In genomic region chr2:118014492-118014824, GRCh38 we compare ENCODE assay signal across 8 cellular contexts. TPM values are rescaled to one million over a fixed set of nuclear protein-coding genes. Genes with fewer than 3 reads are reported as not detected.
DNase-seq lines count a peak whose midpoint lies in the region; ATAC-seq and TF ChIP-seq lines count a peak whose summit lies in the region.

No MANE protein-coding gene starts in this region.

- peaks cover 3% of the 10 kb centered on the region for H3K9me3 Mint-ChIP-seq in endodermal cell

- peaks cover 20% of the 10 kb centered on the region for H3K4me1 Mint-ChIP-seq in endodermal cell

- POLR2A ChIA-PET in Panc1 (lab: Charles Lee): interaction anchor here (0.9 kb wide), 1 partner anchor 50 kb away, joined by 3 read pairs; no protein-coding TSS in a partner anchor

- ATAC-seq in Panc1 (peak; percentile 31; the same call in 1 of the 2 replicates), HG02884 (IDR thresholded peaks at IDR 0.05; ENCODE audit: unreplicated experiment) (no peak)

- H3K9me3 ChIP-seq in Panc1 (ENCODE audit: control insufficient read depth, insufficient read depth, low read depth, low read length): no peaks in the 10 kb centered on the region
- no peaks in the 10 kb centered on the region for H3K9me3 ChIP-seq in endodermal cell (ENCODE audit: control insufficient read depth, low read length)
- H3K9me3 ChIP-seq in neutrophil: no peaks in the 10 kb centered on the region

- intact Hi-C loops in Panc1 (cut with micrococcal nuclease; ENCODE audit: unreplicated experiment): no loop called here

- H3K4me3 ChIP-seq in Panc1 (ENCODE audit: low read depth in 2 of 2, low read length in 2 of 2) (peak overlapping the region; percentile 86 to 97), endodermal cell (ENCODE audit: low read length) (peak overlapping the region; percentile 97), neutrophil (ENCODE audit: low read depth in 1 of 2, low read length in 1 of 2) (peak overlapping the region; percentile 63 to 97)

- H3K36me3 ChIP-seq in Panc1 (ENCODE audit: control insufficient read depth, insufficient read depth, low read length) (no peaks in the 10 kb centered on the region), endodermal cell (ENCODE audit: control insufficient read depth, insufficient read depth, low read length) (no peaks in the 10 kb centered on the region), neutrophil (no peaks in the 10 kb centered on the region)

- no peak for TF ChIP-seq CTCF in GM10266 (IDR thresholded peaks at IDR 0.05; ENCODE audit: control insufficient read depth, insufficient read depth, low read depth, missing control alignments)
- TF ChIP-seq CTCF in Panc1 (IDR thresholded peaks at IDR 0.05): no peak
- no peak for TF ChIP-seq CTCF in endodermal cell (conservative IDR thresholded peaks at IDR 0.05)
- TF ChIP-seq CTCF in neutrophil (IDR thresholded peaks at IDR 0.05): no peak

- CTCF ChIA-PET in Panc1 (lab: Charles Lee): interaction anchor here (0.6 to 1.8 kb wide), 2 partner anchors 11 to 32 kb away, joined by 3 to 7 read pairs; no protein-coding TSS in a partner anchor

- peak overlapping the region; percentile 57 for H3K9ac ChIP-seq in endodermal cell (ENCODE audit: extremely low read depth, low read length, poor library complexity, severe bottlenecking)

- H3K27me3 Mint-ChIP-seq in endodermal cell (ENCODE audit: insufficient read depth): peaks cover 46% of the 10 kb centered on the region

- no peaks in the 10 kb centered on the region for H3K36me3 Mint-ChIP-seq in endodermal cell (ENCODE audit: low read depth)

- H3K27me3 ChIP-seq in Panc1 (ENCODE audit: control insufficient read depth, insufficient read depth, low read length) (no peaks in the 10 kb centered on the region), endodermal cell (ENCODE audit: control insufficient read depth, insufficient read depth, low read length, poor library complexity, severe bottlenecking) (peaks cover 22% of the 10 kb centered on the region), neutrophil (no peaks in the 10 kb centered on the region)

- H3K27ac Mint-ChIP-seq in endodermal cell: peak overlapping the region; percentile 79

- 2 to 3% methylated on average over 8 to 17 of the region's 17 CpGs for WGBS in endodermal cell (ENCODE audit: insufficient coverage in 1 of 2, insufficient read length in 1 of 2), 2 experiments

- H3K4me1 ChIP-seq in Panc1 (ENCODE audit: control insufficient read depth, insufficient read depth, low read length) (peaks cover 10% of the 10 kb centered on the region), endodermal cell (ENCODE audit: control insufficient read depth, insufficient read depth, low read length) (no peaks in the 10 kb centered on the region), neutrophil (ENCODE audit: control insufficient read depth in 1 of 2, insufficient read depth in 1 of 2, low read depth in 1 of 2, low read length in 1 of 2) (peaks cover 44 to 47% of the 10 kb centered on the region in 2 experiments)

- H3K27ac ChIP-seq in Panc1 (ENCODE audit: low read length) (peak overlapping the region; percentile 67), endodermal cell (ENCODE audit: low read depth, low read length) (no peak overlapping the region), neutrophil (peak overlapping the region; percentile 95)

- DNase-seq in GM10266 (ENCODE audit: extremely low spot score): peak; percentile 12
- no peak for DNase-seq in Panc1 (ENCODE audit: low read depth, low spot score)
- DNase-seq in endodermal cell: no peak
- DNase-seq in SHP77 treated with DMSO at 0.1 percent for 48 hours (lab: John Stamatoyannopoulos, UW): no peak
- DNase-seq in cortex of kidney (lab: John Stamatoyannopoulos, UW): no peak
- DNase-seq in NCI-H524 treated with DMSO at 0.1 percent for 48 hours (lab: John Stamatoyannopoulos, UW): no peak

- in situ Hi-C loops in Panc1 (cut with HindIII; ENCODE audit: low pct_unique_long_range_greater_than_20kb, low sequenced_read_pairs): no loop called here

- H3K4me3 Mint-ChIP-seq in endodermal cell: peak overlapping the region; percentile 85

- no TSS peak for BruUV-seq in Panc1 (replicated peaks; lab: Mats Ljungman, UMichigan)

RNA-seq across cellular contexts. Expression of gene CCDC93, which starts 0.6 kb away (rescaled TPM):
- 31.5 TPM for total RNA-seq in Panc1 (2021; ENCODE audit: unreplicated experiment)
- polyA plus RNA-seq in Panc1 (2012; ENCODE audit: insufficient read length): 10.0 TPM
- 10 to 100 TPM; 35.6 to 36.6 TPM for total RNA-seq in endodermal cell
- 37.7 TPM for polyA plus RNA-seq in endodermal cell (2013, experiment 1 of 2)
- 30.9 TPM for polyA plus RNA-seq in endodermal cell (2013, experiment 2 of 2)
